Comparison of ENCODE assay signal across 9 cellular contexts in genomic region chr12:6768385-6769002, GRCh38. TPM values are rescaled to one million over a fixed set of nuclear protein-coding genes. Genes with fewer than 3 reads are reported as not detected.
DNase-seq lines count a peak whose midpoint lies in the region; ATAC-seq, FAIRE-seq and TF ChIP-seq lines count a peak whose summit lies in the region.
"Had no signal": no experiment of that assay in that cellular context is flagged by ENCODE, and none has a peak within 500 bp of the region (broad histone marks: within the 10 kb centered on the region; RNA-seq: fewer than 3 reads in every experiment).

No MANE protein-coding gene starts in this region.

- 21 to 27% methylated on average over 7 of the region's 7 CpGs for WGBS in lower leg skin, 2 donors

- peaks cover 69% of the 10 kb centered on the region for H3K4me1 Mint-ChIP-seq in activated T-cell treated with anti-CD3 and anti-CD28 coated beads, Interleukin-2, amount 50 U/mL, for 24 hours (ENCODE audit: low read depth)
- peaks cover 26% of the 10 kb centered on the region for H3K4me1 Mint-ChIP-seq in astrocyte (ENCODE audit: low read depth, unreplicated experiment)

- H3K27ac ChIP-seq in astrocyte (ENCODE audit: low read depth, low read length) (no peak overlapping the region), left lung (peak overlapping the region; percentile 5 to 21), tibial artery (peak overlapping the region; percentile 85 to 97)

- no peak overlapping the region for H3K27ac Mint-ChIP-seq in activated T-cell treated with anti-CD3 and anti-CD28 coated beads, Interleukin-2, amount 50 U/mL, for 24 hours
- peak overlapping the region; percentile 58 for H3K27ac Mint-ChIP-seq in astrocyte (ENCODE audit: unreplicated experiment)

- peaks cover 48% of the 10 kb centered on the region for H3K27me3 Mint-ChIP-seq in activated T-cell treated with anti-CD3 and anti-CD28 coated beads, Interleukin-2, amount 50 U/mL, for 24 hours
- peaks cover 5% of the 10 kb centered on the region for H3K27me3 Mint-ChIP-seq in astrocyte (ENCODE audit: low read depth, unreplicated experiment)

- H3K4me3 ChIP-seq in astrocyte (ENCODE audit: insufficient read depth, low read depth, low read length) (peak overlapping the region; percentile 95), left lung (peak overlapping the region; percentile 79 to 83), tibial artery (peak overlapping the region; percentile 85 to 93), lower leg skin (ENCODE audit: low read depth, poor library complexity, severe bottlenecking) (no peak overlapping the region)

- peak overlapping the region; percentile 85 for H3K4me3 Mint-ChIP-seq in activated T-cell treated with anti-CD3 and anti-CD28 coated beads, Interleukin-2, amount 50 U/mL, for 24 hours
- H3K4me3 Mint-ChIP-seq in astrocyte (ENCODE audit: unreplicated experiment), result peak overlapping the region; percentile 95

- ATAC-seq in left lung, result no peak

- peaks cover 16% of the 10 kb centered on the region for H3K36me3 ChIP-seq in astrocyte (ENCODE audit: insufficient read depth, low read length)
- H3K36me3 ChIP-seq in left lung, result peaks cover 0 to 19% of the 10 kb centered on the region in 2 donors
- H3K36me3 ChIP-seq in tibial artery, result peaks cover 19 to 28% (median 25%) of the 10 kb centered on the region in 3 donors

- peaks cover 42% of the 10 kb centered on the region for H3K4me1 ChIP-seq in astrocyte (ENCODE audit: insufficient read depth, low read length)
- peaks cover 32 to 85% of the 10 kb centered on the region in 2 donors for H3K4me1 ChIP-seq in left lung
- H3K4me1 ChIP-seq in tibial artery, result peaks cover 0 to 61% (median 45%) of the 10 kb centered on the region in 4 donors

- peaks cover 31% of the 10 kb centered on the region for H3K36me3 Mint-ChIP-seq in activated T-cell treated with anti-CD3 and anti-CD28 coated beads, Interleukin-2, amount 50 U/mL, for 24 hours (ENCODE audit: low read depth)
- H3K36me3 Mint-ChIP-seq in astrocyte (ENCODE audit: low read depth, unreplicated experiment), result peaks cover 22% of the 10 kb centered on the region

- H3K9me3 ChIP-seq in astrocyte (ENCODE audit: insufficient read depth, low read depth, low read length) (no peaks in the 10 kb centered on the region), left lung (no peaks in the 10 kb centered on the region), tibial artery (no peaks in the 10 kb centered on the region)

- no peaks in the 10 kb centered on the region for H3K27me3 ChIP-seq in astrocyte (ENCODE audit: insufficient read depth, low read length)
- H3K27me3 ChIP-seq in left lung, result peaks cover 0 to 58% of the 10 kb centered on the region in 2 donors
- H3K27me3 ChIP-seq in tibial artery, result no peaks in the 10 kb centered on the region

- H4K20me1 ChIP-seq in astrocyte (ENCODE audit: insufficient read depth, low read length), result peaks cover 53% of the 10 kb centered on the region

- peak overlapping the region; percentile 94 for H3K4me2 ChIP-seq in astrocyte (ENCODE audit: low read length)

- TF ChIP-seq POLR2A in lower leg skin (IDR thresholded peaks at IDR 0.05), result no peak

- FAIRE-seq in astrocyte (lab: Jason Lieb, UNC), result no peak
- FAIRE-seq: endometrium had no signal

- no peaks in the 10 kb centered on the region for H3K9me3 Mint-ChIP-seq in activated T-cell treated with anti-CD3 and anti-CD28 coated beads, Interleukin-2, amount 50 U/mL, for 24 hours
- H3K9me3 Mint-ChIP-seq in astrocyte (ENCODE audit: unreplicated experiment), result no peaks in the 10 kb centered on the region

- intact Hi-C loops in left lung (cut with DNase I) (no loop called here), tibial artery (cut with DNase I; ENCODE audit: low total_unique reads) (no loop called here), lower leg skin (cut with DNase I; ENCODE audit: low total_unique reads) (no loop called here)

- no peak overlapping the region for H2AFZ ChIP-seq in astrocyte (ENCODE audit: low read depth, low read length)

- H3K9ac ChIP-seq in astrocyte (ENCODE audit: low read length), result peak overlapping the region; percentile 85

- DNase-seq in activated T-cell treated with anti-CD3 and anti-CD28 coated beads, Interleukin-2, amount 50 U/mL, for 24 hours, result no peak
- no peak for DNase-seq in activated T-cell treated with anti-CD3 and anti-CD28 coated beads, Interleukin-2, amount 50 U/mL, for 1 hour
- DNase-seq in astrocyte (ENCODE audit: low read depth) (no peak), left lung (no peak), tibial artery (no peak), SW480 (ENCODE audit: low spot score) (no peak), putamen (ENCODE audit: low spot score) (no peak), lower leg skin (ENCODE audit: low spot score in 2 of 2) (no peak)

- TF ChIP-seq CTCF in astrocyte (IDR thresholded peaks at IDR 0.05; ENCODE audit: insufficient read depth, low read depth, low read length) (no peak), left lung (IDR thresholded peaks at IDR 0.05) (no peak), tibial artery (IDR thresholded peaks at IDR 0.05) (no peak), lower leg skin (IDR thresholded peaks at IDR 0.05) (no peak)

- peaks cover 33% of the 10 kb centered on the region for H3K79me2 ChIP-seq in astrocyte (ENCODE audit: insufficient read depth, low read length)

RNA-seq across cellular contexts. Expression of gene PTMS, which starts 2.3 kb away (rescaled TPM):
- total RNA-seq in astrocyte, result 504 and 510 TPM in 2 replicates
- 100 to 1,000 TPM; 276 to 322 TPM for total RNA-seq in left lung
- 100 to 1,000 TPM in 2 of 4 donors, 10 to 100 TPM in 2; 91.6 to 131 (median 114) TPM for total RNA-seq in lower leg skin

RNA-seq across cellular contexts. Expression of gene LAG3, which starts 3.8 kb away (rescaled TPM):
- 2.0 TPM in 2 replicates for total RNA-seq in astrocyte
- total RNA-seq in left lung, result 1 to 10 TPM in 1 of 2 donors, under 1 TPM in 1; 0.79 to 2.4 TPM
- 1 to 10 TPM in 1 of 4 donors, under 1 TPM in 1, not detected in 2; 0.52 to 1.1 TPM for total RNA-seq in lower leg skin

RNA-seq across cellular contexts. Expression of gene MLF2, which starts 15.6 kb away (rescaled TPM):
- total RNA-seq in astrocyte (302 and 316 TPM in 2 replicates), left lung (100 to 1,000 TPM; 142 to 148 TPM), lower leg skin (100 to 1,000 TPM; 140 to 196 (median 175) TPM)

RNA-seq across cellular contexts. Expression of gene CD4, which starts 20.8 kb away (rescaled TPM):
- total RNA-seq in astrocyte (0.54 and 0.72 TPM in 2 replicates), left lung (10 to 100 TPM; 64.5 to 96.2 TPM), lower leg skin (1 to 10 TPM; 2.9 to 7.0 (median 3.6) TPM)

RNA-seq across cellular contexts. Expression of gene COPS7A, which starts 44.6 kb away (rescaled TPM):
- total RNA-seq in astrocyte, result 47.3 and 51.5 TPM in 2 replicates
- 10 to 100 TPM; 66.0 to 67.5 TPM for total RNA-seq in left lung
- 10 to 100 TPM; 46.3 to 64.6 (median 56.6) TPM for total RNA-seq in lower leg skin
